In the genomic region with DNA sequence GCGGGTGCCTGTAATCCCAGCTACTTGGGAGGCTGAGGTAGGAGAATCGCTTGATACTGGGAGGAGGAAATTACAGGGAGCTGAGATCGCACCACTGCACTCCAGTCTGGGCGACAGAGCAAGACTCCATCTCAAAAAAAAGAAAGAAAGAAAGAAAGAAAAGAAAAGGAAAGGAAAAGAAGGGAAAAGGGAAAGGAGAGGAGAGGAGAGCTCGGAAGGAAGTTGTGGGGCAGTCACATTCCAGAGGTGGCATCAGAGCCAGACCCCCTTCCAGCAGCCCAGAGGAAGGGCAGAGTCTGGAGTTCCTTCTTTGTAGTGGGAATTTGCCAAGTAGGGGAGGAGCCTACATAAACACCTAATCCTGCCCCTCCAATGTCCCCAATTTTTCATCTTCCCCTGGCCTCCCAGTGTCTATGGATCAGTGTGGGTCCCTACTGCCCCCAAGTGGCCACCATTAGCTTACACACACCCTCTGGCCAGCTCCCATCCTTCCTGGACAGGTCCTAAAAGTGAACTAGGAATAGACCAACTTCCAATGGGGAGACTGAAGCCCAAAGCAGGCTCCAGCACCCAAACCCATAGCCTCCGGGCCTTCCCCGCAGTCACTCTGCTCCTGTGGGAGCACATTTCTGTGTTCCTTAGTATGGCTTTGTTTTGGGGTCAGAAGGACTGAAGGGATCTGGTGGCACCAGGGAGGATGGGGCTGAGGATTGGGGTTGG, we compare ENCODE assay signal across 8 cellular contexts. TPM values are rescaled to one million over a fixed set of nuclear protein-coding genes. Genes with fewer than 3 reads are reported as not detected.
DNase-seq lines count a peak whose midpoint lies in the region; ATAC-seq and TF ChIP-seq lines count a peak whose summit lies in the region.

No MANE protein-coding gene starts in this region.

- DNase-seq in DMS 273 treated with DMSO at 0.1 percent for 48 hours (lab: John Stamatoyannopoulos, UW), result peak; percentile 42
- DNase-seq in HFF-Myc (ENCODE audit: extremely low read depth, low read depth), result peak; percentile 51
- DNase-seq in NCI-H69 (lab: John Stamatoyannopoulos, UW), result peak; percentile 89
- DNase-seq in activated naive CD4-positive, alpha-beta T cell treated with anti-CD3 and anti-CD28 coated beads, Interleukin-2, amount 50 U/mL, for 72 hours (ENCODE audit: low spot score in 2 of 2), result peak in 1 of 2 donors; percentile 42
- DNase-seq in heart left ventricle, result peak in 1 of 5 donors; percentile 54
- DNase-seq in psoas muscle, result no peak
- no peak for DNase-seq in GOT3 (lab: John Stamatoyannopoulos, UW)

- ATAC-seq in activated naive CD4-positive, alpha-beta T cell treated with anti-CD3 and anti-CD28 coated beads, Interleukin-2, amount 50 U/mL, for 72 hours, result peak; percentile 32 to 63
- ATAC-seq in heart left ventricle (peak; percentile 67 to 91 (median 80)), psoas muscle (peak; percentile 61 to 79 (median 78)), HG03039 (IDR thresholded peaks at IDR 0.05; ENCODE audit: unreplicated experiment) (no peak)

- no peaks in the 10 kb centered on the region for H3K9me3 Mint-ChIP-seq in activated naive CD4-positive, alpha-beta T cell treated with anti-CD3 and anti-CD28 coated beads, Interleukin-2, amount 50 U/mL, for 72 hours

- intact Hi-C loops in heart left ventricle (cut with DNase I) (loop anchor here in 8 of 10 donors (2.0 to 10.0 kb wide), 3 partner anchors 78 to 86 kb away; no protein-coding TSS in a partner anchor), psoas muscle (cut with DNase I) (loop anchor here in 1 of 2 donors (5.0 kb wide), 1 partner anchor 86 kb away; no protein-coding TSS in a partner anchor)

- no peak for TF ChIP-seq POLR2A in heart left ventricle (IDR thresholded peaks at IDR 0.05)

- H3K4me1 ChIP-seq in heart left ventricle (peaks cover 0 to 21% (median 7%) of the 10 kb centered on the region in 12 donors), psoas muscle (peaks cover 7% of the 10 kb centered on the region)

- WGBS in heart left ventricle, 4 donors, result 60 to 67% (median 65%) methylated on average over 7 of the region's 7 CpGs
- 58 to 69% (median 68%) methylated on average over 7 of the region's 7 CpGs for whole genome bisulfite sequencing in psoas muscle, 3 donors

- TF ChIP-seq CTCF in HFF-Myc (IDR thresholded peaks at IDR 0.05; ENCODE audit: low read depth, low read length, missing control alignments) (peak; percentile 86), heart left ventricle (IDR thresholded peaks at IDR 0.05) (peak; percentile 31 to 70 (median 56)), psoas muscle (IDR thresholded peaks at IDR 0.05) (peak; percentile 52)

- H3K27me3 ChIP-seq in heart left ventricle (peaks cover 19 to 44% (median 36%) of the 10 kb centered on the region in 9 donors), psoas muscle (ENCODE audit: insufficient read depth in 3 of 3, low read length in 2 of 3) (peaks cover 0 to 45% (median 21%) of the 10 kb centered on the region in 3 donors)

- H3K36me3 ChIP-seq in heart left ventricle (no peaks in the 10 kb centered on the region), psoas muscle (ENCODE audit: insufficient read depth in 1 of 2, low read depth in 1 of 2) (no peaks in the 10 kb centered on the region)

- H3K9me3 ChIP-seq in heart left ventricle (no peaks in the 10 kb centered on the region), psoas muscle (no peaks in the 10 kb centered on the region)

- H3K27ac Mint-ChIP-seq in activated naive CD4-positive, alpha-beta T cell treated with anti-CD3 and anti-CD28 coated beads, Interleukin-2, amount 50 U/mL, for 72 hours, result no peak overlapping the region

- no peaks in the 10 kb centered on the region for H3K36me3 Mint-ChIP-seq in activated naive CD4-positive, alpha-beta T cell treated with anti-CD3 and anti-CD28 coated beads, Interleukin-2, amount 50 U/mL, for 72 hours

- no peak overlapping the region for H3K4me3 ChIP-seq in HFF-Myc (replicated peaks; ENCODE audit: low read depth, low read length)
- H3K4me3 ChIP-seq in heart left ventricle, result no peak overlapping the region
- H3K4me3 ChIP-seq in psoas muscle, result no peak overlapping the region

- H3K27ac ChIP-seq in heart left ventricle (no peak overlapping the region), psoas muscle (no peak overlapping the region)

RNA-seq across cellular contexts. Expression of a gene that starts 39.6 kb away (rescaled TPM):
- total RNA-seq in activated naive CD4-positive, alpha-beta T cell treated with anti-CD3 and anti-CD28 coated beads, Interleukin-2, amount 50 U/mL, for 72 hours, result 10 to 100 TPM; 42.5 to 78.1 TPM
- 1,000 to 10,000 TPM in 8 of 9 donors, 100 to 1,000 TPM in 1; 822 to 5,278 (median 1,968) TPM for total RNA-seq in heart left ventricle
- polyA plus RNA-seq in heart left ventricle, result 1,000 to 10,000 TPM; 2,695 to 3,131 TPM
- total RNA-seq in psoas muscle, result 1,000 to 10,000 TPM; 2,972 to 5,803 (median 5,243) TPM
- polyA plus RNA-seq in psoas muscle, result 1,000 to 10,000 TPM; 1,312 to 4,364 (median 1,775) TPM

Comparison
In these comparisons a context has a peak if more than half of its experiments do, and no peak if none do; other contexts are left out.
1. DNase-seq: peak in DMS 273 treated with DMSO at 0.1 percent for 48 hours (single experiment), HFF-Myc (single experiment) and NCI-H69 (single experiment); none in psoas muscle (0 of 2) and GOT3 (single experiment).
2. RNA of a gene that starts 39.6 kb away (total RNA-seq): 2,972 to 5,803 TPM in psoas muscle and 822 to 5,278 TPM in heart left ventricle; 42.5 to 78.1 TPM in activated naive CD4-positive, alpha-beta T cell treated with anti-CD3 and anti-CD28 coated beads, Interleukin-2, amount 50 U/mL, for 72 hours; every median in the first group is over 10 times any median in the second.
3. Peak in every context shown above with its lines, with median percentiles within 50 percentile points of each other: CTCF ChIP-seq.